Comparison of ENCODE assay signal across 2 cellular contexts in the genomic region with DNA sequence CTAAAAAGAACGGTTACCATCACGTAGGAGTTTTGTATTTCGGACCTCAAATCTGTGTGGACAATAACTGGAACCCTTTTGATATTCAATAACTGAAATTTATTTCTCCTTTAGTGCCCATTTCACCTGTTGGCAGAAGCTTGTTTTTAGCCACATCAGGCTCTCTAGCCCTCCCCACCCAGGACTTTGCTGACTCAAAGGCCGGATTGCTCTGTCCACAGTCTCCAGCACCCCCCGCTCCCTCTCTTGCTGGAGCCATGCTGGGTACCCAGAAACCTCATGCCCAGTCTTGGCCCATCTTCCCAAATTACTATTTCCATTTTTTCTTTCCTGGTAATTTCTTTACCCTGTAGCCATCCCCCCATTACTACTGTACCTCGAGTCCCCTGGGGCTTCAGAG.
TF ChIP-seq lines count a peak whose summit lies in the region.

No MANE protein-coding gene starts in this region.

TF ChIP-seq in IMR-90, 13 proteins besides CTCF, POLR2A, EP300 and RAD21:
- TF ChIP-seq SMC3 (IDR thresholded peaks at IDR 0.05; ENCODE audit: low read depth, low read length) (no peak), RCOR1 (IDR thresholded peaks at IDR 0.05; ENCODE audit: insufficient replicate concordance, low read length) (no peak), MAFK (IDR thresholded peaks at IDR 0.05; ENCODE audit: low read depth, low read length) (no peak)
- TF ChIP-seq, protein P1, sequence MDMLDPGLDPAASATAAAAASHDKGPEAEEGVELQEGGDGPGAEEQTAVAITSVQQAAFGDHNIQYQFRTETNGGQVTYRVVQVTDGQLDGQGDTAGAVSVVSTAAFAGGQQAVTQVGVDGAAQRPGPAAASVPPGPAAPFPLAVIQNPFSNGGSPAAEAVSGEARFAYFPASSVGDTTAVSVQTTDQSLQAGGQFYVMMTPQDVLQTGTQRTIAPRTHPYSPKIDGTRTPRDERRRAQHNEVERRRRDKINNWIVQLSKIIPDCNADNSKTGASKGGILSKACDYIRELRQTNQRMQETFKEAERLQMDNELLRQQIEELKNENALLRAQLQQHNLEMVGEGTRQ (IDR thresholded peaks at IDR 0.05; ENCODE audit: low read depth, low read length), result no peak

TF ChIP-seq in GM12878, 131 proteins besides CTCF, POLR2A, EP300 and RAD21:
- TF ChIP-seq TAF1 (IDR thresholded peaks at IDR 0.05; ENCODE audit: borderline replicate concordance, low read depth, low read length), result no peak
- TF ChIP-seq TCF3 (IDR thresholded peaks at IDR 0.05; ENCODE audit: borderline replicate concordance, insufficient read depth, low read depth, low read length), result no peak
- TF ChIP-seq NRF1 (conservative IDR thresholded peaks at IDR 0.05; ENCODE audit: low read depth, low read length), result no peak
- TF ChIP-seq STAT1 (conservative IDR thresholded peaks at IDR 0.05), result no peak
- TF ChIP-seq, protein P2, sequence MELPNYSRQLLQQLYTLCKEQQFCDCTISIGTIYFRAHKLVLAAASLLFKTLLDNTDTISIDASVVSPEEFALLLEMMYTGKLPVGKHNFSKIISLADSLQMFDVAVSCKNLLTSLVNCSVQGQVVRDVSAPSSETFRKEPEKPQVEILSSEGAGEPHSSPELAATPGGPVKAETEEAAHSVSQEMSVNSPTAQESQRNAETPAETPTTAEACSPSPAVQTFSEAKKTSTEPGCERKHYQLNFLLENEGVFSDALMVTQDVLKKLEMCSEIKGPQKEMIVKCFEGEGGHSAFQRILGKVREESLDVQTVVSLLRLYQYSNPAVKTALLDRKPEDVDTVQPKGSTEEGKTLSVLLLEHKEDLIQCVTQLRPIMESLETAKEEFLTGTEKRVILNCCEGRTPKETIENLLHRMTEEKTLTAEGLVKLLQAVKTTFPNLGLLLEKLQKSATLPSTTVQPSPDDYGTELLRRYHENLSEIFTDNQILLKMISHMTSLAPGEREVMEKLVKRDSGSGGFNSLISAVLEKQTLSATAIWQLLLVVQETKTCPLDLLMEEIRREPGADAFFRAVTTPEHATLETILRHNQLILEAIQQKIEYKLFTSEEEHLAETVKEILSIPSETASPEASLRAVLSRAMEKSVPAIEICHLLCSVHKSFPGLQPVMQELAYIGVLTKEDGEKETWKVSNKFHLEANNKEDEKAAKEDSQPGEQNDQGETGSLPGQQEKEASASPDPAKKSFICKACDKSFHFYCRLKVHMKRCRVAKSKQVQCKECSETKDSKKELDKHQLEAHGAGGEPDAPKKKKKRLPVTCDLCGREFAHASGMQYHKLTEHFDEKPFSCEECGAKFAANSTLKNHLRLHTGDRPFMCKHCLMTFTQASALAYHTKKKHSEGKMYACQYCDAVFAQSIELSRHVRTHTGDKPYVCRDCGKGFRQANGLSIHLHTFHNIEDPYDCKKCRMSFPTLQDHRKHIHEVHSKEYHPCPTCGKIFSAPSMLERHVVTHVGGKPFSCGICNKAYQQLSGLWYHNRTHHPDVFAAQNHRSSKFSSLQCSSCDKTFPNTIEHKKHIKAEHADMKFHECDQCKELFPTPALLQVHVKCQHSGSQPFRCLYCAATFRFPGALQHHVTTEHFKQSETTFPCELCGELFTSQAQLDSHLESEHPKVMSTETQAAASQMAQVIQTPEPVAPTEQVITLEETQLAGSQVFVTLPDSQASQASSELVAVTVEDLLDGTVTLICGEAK (IDR thresholded peaks at IDR 0.05; ENCODE audit: borderline replicate concordance), result no peak
